In the genomic region with DNA sequence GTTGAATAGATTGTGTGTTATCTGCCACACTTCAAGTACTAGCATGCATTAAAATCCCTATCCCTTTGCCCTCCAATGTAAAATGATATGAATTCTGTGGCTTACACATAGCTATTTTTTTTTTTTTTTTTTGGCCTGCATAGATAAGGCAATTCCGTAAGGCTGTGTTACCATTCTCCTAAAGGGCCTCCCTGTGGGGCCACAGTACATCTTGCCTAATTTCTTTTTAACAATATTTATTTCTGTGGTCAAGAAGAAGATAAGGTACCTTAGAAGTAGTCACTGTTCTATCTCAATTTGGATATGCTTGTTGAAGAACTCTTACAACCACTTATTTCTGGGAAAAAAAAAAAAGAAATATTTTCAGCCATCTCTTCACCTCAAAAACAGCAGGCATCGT, we compare ENCODE assay signal across 17 cellular contexts. TPM values are rescaled to one million over a fixed set of nuclear protein-coding genes. Genes with fewer than 3 reads are reported as not detected.
"Had no signal": no experiment of that assay in that cellular context is flagged by ENCODE, and none has a peak within 500 bp of the region (broad histone marks: within the 10 kb centered on the region; RNA-seq: fewer than 3 reads in every experiment).

No MANE protein-coding gene starts in this region.

- H3K4me3 ChIP-seq: dorsolateral prefrontal cortex, gastroesophageal sphincter, lung, sigmoid colon, skin epidermis had no signal

- H3K27ac ChIP-seq: gastroesophageal sphincter, neutrophil, sigmoid colon had no signal

- H3K27me3 ChIP-seq: dorsolateral prefrontal cortex, gastroesophageal sphincter, neutrophil, sigmoid colon had no signal

- DNase-seq: cortex of kidney; dorsolateral prefrontal cortex; effector CD8-positive, alpha-beta T cell; foreskin fibroblast; glutamatergic neuron; left cardiac atrium; left ventricle myocardium superior; mesendoderm; naive thymus-derived CD4-positive, alpha-beta T cell; sigmoid colon; stimulated activated CD4-positive, alpha-beta T cell treated with anti-CD3 and anti-CD28 coated beads, Interleukin-2, amount 100 ng/mL, for 48 hours; stimulated activated naive CD4-positive, alpha-beta T cell treated with Interleukin-2 at 50 U/mL for 16 hours; trophoblast cell had no signal

- H3K9me3 ChIP-seq: neutrophil, sigmoid colon had no signal

- H3K4me3 Mint-ChIP-seq: naive thymus-derived CD4-positive, alpha-beta T cell had no signal

- H3K36me3 Mint-ChIP-seq: naive thymus-derived CD4-positive, alpha-beta T cell had no signal

- H3K27ac Mint-ChIP-seq: naive thymus-derived CD4-positive, alpha-beta T cell had no signal

- H3K4me1 ChIP-seq: gastroesophageal sphincter, sigmoid colon had no signal

- H3K4me1 Mint-ChIP-seq: naive thymus-derived CD4-positive, alpha-beta T cell had no signal

- H3K36me3 ChIP-seq: neutrophil, sigmoid colon had no signal

- ATAC-seq: gastroesophageal sphincter; left cardiac atrium; left ventricle myocardium superior; naive thymus-derived CD4-positive, alpha-beta T cell had no signal

RNA-seq across cellular contexts. Expression of a gene that starts 19.8 kb away (rescaled TPM):
- total RNA-seq: naive thymus-derived CD4-positive, alpha-beta T cell had no signal
